In the genomic region with DNA sequence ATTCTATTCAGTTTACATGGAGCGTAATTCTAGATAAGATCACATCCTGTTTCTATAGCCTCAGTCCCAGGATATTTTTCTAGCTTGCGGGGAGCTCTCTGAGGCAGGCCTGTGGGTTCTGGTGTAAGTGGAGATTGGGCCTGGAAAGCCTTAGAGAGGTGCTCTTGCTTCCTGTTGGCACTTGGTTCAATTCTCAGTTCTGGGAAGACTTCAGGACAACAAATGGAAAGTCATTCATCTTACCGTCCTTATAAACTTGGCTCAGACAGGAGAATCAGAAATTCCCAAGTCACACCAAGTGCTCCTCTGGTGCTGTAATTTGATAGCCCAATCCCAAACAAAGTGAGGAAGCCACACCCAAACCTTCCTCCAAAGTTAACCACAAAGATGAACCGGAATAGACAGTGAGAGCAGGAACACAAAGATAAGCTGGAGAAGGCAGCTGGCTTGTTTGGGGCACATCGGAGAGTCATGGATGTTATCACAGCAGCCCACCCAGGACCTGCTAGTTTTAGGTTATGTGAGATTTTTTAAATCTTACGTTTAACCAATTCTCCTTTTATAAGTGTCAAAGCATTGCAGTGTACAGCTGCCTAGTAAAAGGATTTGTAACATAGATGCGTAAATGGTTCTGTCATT, we compare ENCODE assay signal across 9 cellular contexts.
DNase-seq lines count a peak whose midpoint lies in the region; ATAC-seq and TF ChIP-seq lines count a peak whose summit lies in the region.
"Had no signal": no experiment of that assay in that cellular context is flagged by ENCODE, and none has a peak within 500 bp of the region (broad histone marks: within the 10 kb centered on the region; RNA-seq: fewer than 3 reads in every experiment).

No MANE protein-coding gene starts in this region.

- peaks cover 6 to 18% (median 7%) of the 10 kb centered on the region in 10 experiments for H3K4me1 ChIP-seq in BLaER1 treated with 17β-estradiol and CSF1 and Interleukin-3, amounts not matched to agents 10 nM and 100 nM
- no peaks in the 10 kb centered on the region for H3K4me1 ChIP-seq in breast epithelium
- no peaks in the 10 kb centered on the region for H3K4me1 ChIP-seq in mesenchymal stem cell (ENCODE audit: control insufficient read depth, insufficient read depth, low read depth, low read length)

- H3K4ac ChIP-seq in mesenchymal stem cell (ENCODE audit: low read depth in 1 of 2, low read length in 2 of 2): no peak overlapping the region

- H3K27ac ChIP-seq in BLaER1 treated with 17β-estradiol and CSF1 and Interleukin-3, amounts not matched to agents 10 nM and 100 nM: 0 out of 22 replicates have a peak overlapping the region, but pooled peaks of 1 of the 11 experiments have one; percentile 11
- H3K27ac ChIP-seq in breast epithelium (peak overlapping the region; percentile 72 to 76), mesenchymal stem cell (ENCODE audit: low read length, poor library complexity, severe bottlenecking) (no peak overlapping the region)

- H3K27ac Mint-ChIP-seq in activated CD8-positive, alpha-beta memory T cell treated with anti-CD3 and anti-CD28 coated beads, Interleukin-2, amount 10 ng/mL, durations not matched to agents 7 days and 5 days: no peak overlapping the region
- no peak overlapping the region for H3K27ac Mint-ChIP-seq in activated CD4-positive, alpha-beta memory T cell treated with anti-CD3 and anti-CD28 coated beads for 36 hours
- H3K27ac Mint-ChIP-seq in activated naive CD8-positive, alpha-beta T cell treated with anti-CD3 and anti-CD28 coated beads for 36 hours: no peak overlapping the region

- H3K4me2 ChIP-seq in BLaER1 treated with 17β-estradiol and CSF1 and Interleukin-3, amounts not matched to agents 10 nM and 100 nM: peak overlapping the region; percentile 38 to 83 (median 76)
- no peak overlapping the region for H3K4me2 ChIP-seq in mesenchymal stem cell (ENCODE audit: low read length, poor library complexity, severe bottlenecking)

- no peak overlapping the region for H2BK15ac ChIP-seq in mesenchymal stem cell (ENCODE audit: low read depth, poor library complexity, severe bottlenecking)

- no peak overlapping the region for H2BK120ac ChIP-seq in mesenchymal stem cell (ENCODE audit: low read depth, low read length)

- H2BK5ac ChIP-seq in mesenchymal stem cell (ENCODE audit: low read depth, low read length, poor library complexity, severe bottlenecking): no peak overlapping the region

- no peak overlapping the region for H3K4me3 Mint-ChIP-seq in activated CD8-positive, alpha-beta memory T cell treated with anti-CD3 and anti-CD28 coated beads, Interleukin-2, amount 10 ng/mL, durations not matched to agents 7 days and 5 days
- H3K4me3 Mint-ChIP-seq in activated CD4-positive, alpha-beta memory T cell treated with anti-CD3 and anti-CD28 coated beads for 36 hours: no peak overlapping the region
- H3K4me3 Mint-ChIP-seq in activated naive CD8-positive, alpha-beta T cell treated with anti-CD3 and anti-CD28 coated beads for 36 hours: no peak overlapping the region
- H3K4me3 Mint-ChIP-seq: central memory CD8-positive, alpha-beta T cell had no signal

- H3K9me3 ChIP-seq in BLaER1 treated with 17β-estradiol and CSF1 and Interleukin-3, amounts not matched to agents 10 nM and 100 nM (replicated peaks in 1 of 11): no peaks in the 10 kb centered on the region
- H3K9me3 ChIP-seq in breast epithelium (no peaks in the 10 kb centered on the region), mesenchymal stem cell (ENCODE audit: control insufficient read depth, low read length) (no peaks in the 10 kb centered on the region)

- H3K9me3 Mint-ChIP-seq in activated CD8-positive, alpha-beta memory T cell treated with anti-CD3 and anti-CD28 coated beads, Interleukin-2, amount 10 ng/mL, durations not matched to agents 7 days and 5 days (ENCODE audit: low read depth): no peaks in the 10 kb centered on the region
- H3K9me3 Mint-ChIP-seq in activated CD4-positive, alpha-beta memory T cell treated with anti-CD3 and anti-CD28 coated beads for 36 hours: no peaks in the 10 kb centered on the region
- H3K9me3 Mint-ChIP-seq in activated naive CD8-positive, alpha-beta T cell treated with anti-CD3 and anti-CD28 coated beads for 36 hours: no peaks in the 10 kb centered on the region
- H3K9me3 Mint-ChIP-seq: central memory CD8-positive, alpha-beta T cell had no signal

- H4K8ac ChIP-seq in mesenchymal stem cell (ENCODE audit: low read length): peak overlapping the region; percentile 75

- intact Hi-C loops in breast epithelium (cut with DNase I; ENCODE audit: low total_unique reads): loop anchor here (2.0 kb wide), 1 partner anchor 119 kb away; no protein-coding TSS in a partner anchor
- intact Hi-C loops in activated CD4-positive, alpha-beta memory T cell treated with anti-CD3 and anti-CD28 coated beads for 36 hours (cut with micrococcal nuclease): no loop called here

- no peaks in the 10 kb centered on the region for H3K36me3 ChIP-seq in BLaER1 treated with 17β-estradiol and CSF1 and Interleukin-3, amounts not matched to agents 10 nM and 100 nM
- H3K36me3 ChIP-seq in breast epithelium: no peaks in the 10 kb centered on the region
- H3K36me3 ChIP-seq in mesenchymal stem cell (ENCODE audit: control insufficient read depth in 1 of 2, insufficient read depth in 2 of 2, low read depth in 1 of 2, low read length in 2 of 2): no peaks in the 10 kb centered on the region

- no peaks in the 10 kb centered on the region for H3K27me3 ChIP-seq in BLaER1 treated with 17β-estradiol and CSF1 and Interleukin-3, amounts not matched to agents 10 nM and 100 nM
- H3K27me3 ChIP-seq in breast epithelium (no peaks in the 10 kb centered on the region), mesenchymal stem cell (ENCODE audit: control insufficient read depth in 1 of 2, insufficient read depth in 1 of 2, low read length in 2 of 2) (no peaks in the 10 kb centered on the region)

- no peak overlapping the region for H3K14ac ChIP-seq in mesenchymal stem cell (ENCODE audit: low read length in 2 of 2)

- H3K18ac ChIP-seq in mesenchymal stem cell (ENCODE audit: low read depth in 1 of 2, low read length in 2 of 2): no peak overlapping the region

- peak overlapping the region in 1 of 2 experiments; percentile 93 for H2BK12ac ChIP-seq in mesenchymal stem cell (ENCODE audit: low read length in 2 of 2)

- H3K9ac ChIP-seq in BLaER1 treated with 17β-estradiol and CSF1 and Interleukin-3, amounts not matched to agents 10 nM and 100 nM: peak overlapping the region in 1 of 11 experiments; percentile 6; a peak in 2 of 22 replicates
- peak overlapping the region; percentile 23 for H3K9ac ChIP-seq in mesenchymal stem cell (ENCODE audit: low read length)

- DNase-seq in NCI-H2107 (lab: John Stamatoyannopoulos, UW) (peak; percentile 9), breast epithelium (ENCODE audit: low spot score in 2 of 2) (no peak), mesenchymal stem cell (peak; percentile 67), COR-L47 (lab: John Stamatoyannopoulos, UW) (no peak)
- no peak for DNase-seq in activated CD8-positive, alpha-beta memory T cell treated with anti-CD3 and anti-CD28 coated beads, Interleukin-2, amount 10 ng/mL, durations not matched to agents 7 days and 5 days
- no peak for DNase-seq in activated CD4-positive, alpha-beta memory T cell treated with anti-CD3 and anti-CD28 coated beads for 36 hours
- no peak for DNase-seq in activated naive CD8-positive, alpha-beta T cell treated with anti-CD3 and anti-CD28 coated beads for 36 hours

- TF ChIP-seq POLR2A in breast epithelium (IDR thresholded peaks at IDR 0.05): no peak

- no peaks in the 10 kb centered on the region for H3K79me1 ChIP-seq in mesenchymal stem cell (replicated peaks; ENCODE audit: low read length, poor library complexity, severe bottlenecking)

- H3K4me1 Mint-ChIP-seq in activated CD8-positive, alpha-beta memory T cell treated with anti-CD3 and anti-CD28 coated beads, Interleukin-2, amount 10 ng/mL, durations not matched to agents 7 days and 5 days: peaks cover 1% of the 10 kb centered on the region
- H3K4me1 Mint-ChIP-seq in activated CD4-positive, alpha-beta memory T cell treated with anti-CD3 and anti-CD28 coated beads for 36 hours (ENCODE audit: low read depth): peaks cover 4% of the 10 kb centered on the region
- peaks cover 10% of the 10 kb centered on the region for H3K4me1 Mint-ChIP-seq in activated naive CD8-positive, alpha-beta T cell treated with anti-CD3 and anti-CD28 coated beads for 36 hours
- H3K4me1 Mint-ChIP-seq: central memory CD8-positive, alpha-beta T cell had no signal

- H2AFZ ChIP-seq in mesenchymal stem cell (ENCODE audit: low read depth, low read length): peak overlapping the region; percentile 29

- H4K20me1 ChIP-seq in BLaER1 treated with 17β-estradiol and CSF1 and Interleukin-3, amounts not matched to agents 10 nM and 100 nM: no peaks in the 10 kb centered on the region

- no peak overlapping the region for H2AK5ac ChIP-seq in mesenchymal stem cell (ENCODE audit: low read length, severe bottlenecking)

- H3K23ac ChIP-seq in mesenchymal stem cell (ENCODE audit: low read length in 2 of 2): no peak overlapping the region

- ATAC-seq in activated CD8-positive, alpha-beta memory T cell treated with anti-CD3 and anti-CD28 coated beads, Interleukin-2, amount 10 ng/mL, durations not matched to agents 7 days and 5 days: no peak

- TF ChIP-seq CTCF in breast epithelium (IDR thresholded peaks at IDR 0.05): no peak

- WGBS in mesenchymal stem cell: 7% methylated on average over 4 of the region's 7 CpGs

- H4K91ac ChIP-seq in mesenchymal stem cell (ENCODE audit: low read length): no peak overlapping the region

- CTCF ChIA-PET in activated CD8-positive, alpha-beta memory T cell treated with anti-CD3 and anti-CD28 coated beads, Interleukin-2, amount 10 ng/mL, durations not matched to agents 7 days and 5 days (lab: Charles Lee): interaction anchor here (0.9 to 4.2 kb wide), 14 partner anchors 7 to 604 kb away, joined by 3 to 29 read pairs (median 4); no protein-coding TSS in a partner anchor
- CTCF ChIA-PET in activated CD4-positive, alpha-beta memory T cell treated with anti-CD3 and anti-CD28 coated beads for 36 hours (lab: Charles Lee): interaction anchor here (0.8 to 3.1 kb wide), 18 partner anchors 8 to 252 kb away, joined by 3 to 47 read pairs (median 6); no protein-coding TSS in a partner anchor

- no peak overlapping the region for H3K4me3 ChIP-seq in BLaER1 treated with 17β-estradiol and CSF1 and Interleukin-3, amounts not matched to agents 10 nM and 100 nM
- H3K4me3 ChIP-seq in breast epithelium (peak overlapping the region in 2 of 3 donors; percentile 26 to 46), mesenchymal stem cell (ENCODE audit: insufficient read depth in 1 of 2, low read depth in 1 of 2, low read length in 2 of 2) (no peak overlapping the region)

- H3K36me3 Mint-ChIP-seq in activated CD8-positive, alpha-beta memory T cell treated with anti-CD3 and anti-CD28 coated beads, Interleukin-2, amount 10 ng/mL, durations not matched to agents 7 days and 5 days: no peaks in the 10 kb centered on the region
- no peaks in the 10 kb centered on the region for H3K36me3 Mint-ChIP-seq in activated CD4-positive, alpha-beta memory T cell treated with anti-CD3 and anti-CD28 coated beads for 36 hours
- H3K36me3 Mint-ChIP-seq in activated naive CD8-positive, alpha-beta T cell treated with anti-CD3 and anti-CD28 coated beads for 36 hours: no peaks in the 10 kb centered on the region

- POLR2A ChIA-PET in activated CD4-positive, alpha-beta memory T cell treated with anti-CD3 and anti-CD28 coated beads for 36 hours (lab: Charles Lee): no interaction called here

- peaks cover 31% of the 10 kb centered on the region for H3K27me3 Mint-ChIP-seq in activated CD8-positive, alpha-beta memory T cell treated with anti-CD3 and anti-CD28 coated beads, Interleukin-2, amount 10 ng/mL, durations not matched to agents 7 days and 5 days
- peaks cover 15% of the 10 kb centered on the region for H3K27me3 Mint-ChIP-seq in activated CD4-positive, alpha-beta memory T cell treated with anti-CD3 and anti-CD28 coated beads for 36 hours
- peaks cover 16% of the 10 kb centered on the region for H3K27me3 Mint-ChIP-seq in activated naive CD8-positive, alpha-beta T cell treated with anti-CD3 and anti-CD28 coated beads for 36 hours

Comparison
In these comparisons a context has a peak if more than half of its experiments do, and no peak if none do; other contexts are left out.
1. H3K4me3 ChIP-seq: peak in breast epithelium (2 of 3); none in BLaER1 treated with 17β-estradiol and CSF1 and Interleukin-3, amounts not matched to agents 10 nM and 100 nM (0 of 10) and mesenchymal stem cell (0 of 2).
2. DNase-seq: peak in NCI-H2107 (single experiment) and mesenchymal stem cell (single experiment); none in breast epithelium (0 of 2), activated CD8-positive, alpha-beta memory T cell treated with anti-CD3 and anti-CD28 coated beads, Interleukin-2, amount 10 ng/mL, durations not matched to agents 7 days and 5 days (single experiment), COR-L47 (single experiment), activated CD4-positive, alpha-beta memory T cell treated with anti-CD3 and anti-CD28 coated beads for 36 hours (single experiment) and activated naive CD8-positive, alpha-beta T cell treated with anti-CD3 and anti-CD28 coated beads for 36 hours (single experiment).